Comparison of ENCODE assay signal across 12 cellular contexts in genomic region chr4:137755033-137755471, GRCh38.
DNase-seq lines count a peak whose midpoint lies in the region; ATAC-seq and TF ChIP-seq lines count a peak whose summit lies in the region.
"Had no signal": no experiment of that assay in that cellular context is flagged by ENCODE, and none has a peak within 500 bp of the region (broad histone marks: within the 10 kb centered on the region; RNA-seq: fewer than 3 reads in every experiment).

No MANE protein-coding gene starts in this region.

- H2BK12ac ChIP-seq in mesenchymal stem cell (ENCODE audit: low read length in 2 of 2): no peak overlapping the region

- CTCF ChIA-PET in A673 (lab: Charles Lee) (no interaction called here), mammary epithelial cell (lab: Charles Lee; ENCODE audit: low non-redundant PET) (interaction anchor here (0.6 kb wide), 1 partner anchor 38 kb away, joined by 5 read pairs; no protein-coding TSS in a partner anchor)

- H3K4ac ChIP-seq in mesenchymal stem cell (ENCODE audit: low read depth in 1 of 2, low read length in 2 of 2): no peak overlapping the region

- no peak overlapping the region for H2AFZ ChIP-seq in mammary epithelial cell (ENCODE audit: low read depth, low read length)
- H2AFZ ChIP-seq in mesenchymal stem cell (ENCODE audit: low read depth, low read length): no peak overlapping the region

- H3K9me3 ChIP-seq in A673 (ENCODE audit: low read depth, low read length, poor library complexity, severe bottlenecking) (no peaks in the 10 kb centered on the region), mammary epithelial cell (replicated peaks; ENCODE audit: insufficient read depth, low read length) (no peaks in the 10 kb centered on the region), mesenchymal stem cell (ENCODE audit: control insufficient read depth, low read length) (no peaks in the 10 kb centered on the region), WERI-Rb-1 (ENCODE audit: severe bottlenecking) (no peaks in the 10 kb centered on the region)
- H3K9me3 ChIP-seq: thyroid gland had no signal

- no peak for TF ChIP-seq CTCF in A673 (conservative IDR thresholded peaks at IDR 0.05; ENCODE audit: low read depth, low read length)
- no peak for TF ChIP-seq CTCF in mammary epithelial cell (conservative IDR thresholded peaks at IDR 0.05 in 1 of 2, IDR thresholded peaks at IDR 0.05 in 1 of 2; ENCODE audit: extremely low read depth in 1 of 2, insufficient read depth in 1 of 2, low read depth in 1 of 2, low read length in 2 of 2)
- TF ChIP-seq CTCF in WERI-Rb-1 (IDR thresholded peaks at IDR 0.05; ENCODE audit: low read depth, low read length): no peak

- H3K23ac ChIP-seq in mesenchymal stem cell (ENCODE audit: low read length in 2 of 2): no peak overlapping the region

- ATAC-seq in HG03175 (IDR thresholded peaks at IDR 0.05; ENCODE audit: unreplicated experiment) (no peak), GM21381 (IDR thresholded peaks at IDR 0.05; ENCODE audit: unreplicated experiment) (no peak)

- no peak overlapping the region for H2BK120ac ChIP-seq in mesenchymal stem cell (ENCODE audit: low read depth, low read length)

- H2AK5ac ChIP-seq in mesenchymal stem cell (ENCODE audit: low read length, severe bottlenecking): no peak overlapping the region

- BruUV-seq in A673 (replicated peaks; lab: Mats Ljungman, UMichigan) (no TSS peak), mammary epithelial cell (replicated peaks; lab: Mats Ljungman, UMichigan) (no TSS peak)

- H3K14ac ChIP-seq in mesenchymal stem cell (ENCODE audit: low read length in 2 of 2): no peak overlapping the region

- no peak overlapping the region for H3K18ac ChIP-seq in mesenchymal stem cell (ENCODE audit: low read depth in 1 of 2, low read length in 2 of 2)

- peak; percentile 59 for DNase-seq in A673 (ENCODE audit: low spot score)
- peak; percentile 75 for DNase-seq in HS-27A (ENCODE audit: low read depth)
- peak; percentile 8 for DNase-seq in mammary epithelial cell
- DNase-seq in mesenchymal stem cell: peak; percentile 44
- no peak for DNase-seq in WERI-Rb-1
- no peak for DNase-seq in NCI-H1105 (lab: John Stamatoyannopoulos, UW)
- DNase-seq: aorta, SHP77 treated with DMSO at 0.1 percent for 48 hours, thyroid gland had no signal

- dilution Hi-C loops in mammary epithelial cell (cut with HindIII; ENCODE audit: low sequenced_read_pairs): no loop called here

- no peaks in the 10 kb centered on the region for H3K79me1 ChIP-seq in mesenchymal stem cell (replicated peaks; ENCODE audit: low read length, poor library complexity, severe bottlenecking)

- H3K27ac ChIP-seq in A673 (ENCODE audit: low read depth, low read length, poor library complexity, severe bottlenecking): no peak overlapping the region
- no peak overlapping the region for H3K27ac ChIP-seq in mammary epithelial cell (ENCODE audit: insufficient read depth, low read depth, low read length)
- peak overlapping the region; percentile 83 for H3K27ac ChIP-seq in mesenchymal stem cell (ENCODE audit: low read length, poor library complexity, severe bottlenecking)
- no peak overlapping the region for H3K27ac ChIP-seq in WERI-Rb-1
- H3K27ac ChIP-seq: skin epidermis, thyroid gland had no signal

- H4K8ac ChIP-seq in mesenchymal stem cell (ENCODE audit: low read length): no peak overlapping the region

- H3K4me1 ChIP-seq in A673 (ENCODE audit: insufficient read depth, low read length, poor library complexity, severe bottlenecking) (peaks cover under 1% of the 10 kb centered on the region), mammary epithelial cell (ENCODE audit: insufficient read depth, low read length) (no peaks in the 10 kb centered on the region), mesenchymal stem cell (ENCODE audit: control insufficient read depth, insufficient read depth, low read depth, low read length) (no peaks in the 10 kb centered on the region)
- H3K4me1 ChIP-seq: thyroid gland had no signal

- H3K27me3 ChIP-seq in A673 (replicated peaks; ENCODE audit: insufficient read depth, low read depth, low read length, poor library complexity): no peaks in the 10 kb centered on the region
- H3K27me3 ChIP-seq in mammary epithelial cell (ENCODE audit: insufficient read depth, low read length): no peaks in the 10 kb centered on the region
- H3K27me3 ChIP-seq in mesenchymal stem cell (ENCODE audit: control insufficient read depth in 1 of 2, insufficient read depth in 1 of 2, low read length in 2 of 2): no peaks in the 10 kb centered on the region
- no peaks in the 10 kb centered on the region for H3K27me3 ChIP-seq in WERI-Rb-1 (ENCODE audit: insufficient read depth, low read depth, severe bottlenecking)
- H3K27me3 ChIP-seq: thyroid gland had no signal

- H3K79me2 ChIP-seq in mammary epithelial cell (ENCODE audit: insufficient read depth, low read length): no peaks in the 10 kb centered on the region

- H2BK5ac ChIP-seq in mesenchymal stem cell (ENCODE audit: low read depth, low read length, poor library complexity, severe bottlenecking): no peak overlapping the region

- H3K4me2 ChIP-seq in mammary epithelial cell (ENCODE audit: insufficient read depth, low read depth, low read length) (no peak overlapping the region), mesenchymal stem cell (ENCODE audit: low read length, poor library complexity, severe bottlenecking) (no peak overlapping the region)

- H3K9ac ChIP-seq in mammary epithelial cell (ENCODE audit: insufficient read depth, low read length): no peak overlapping the region
- H3K9ac ChIP-seq in mesenchymal stem cell (ENCODE audit: low read length): no peak overlapping the region

- intact Hi-C loops in A673 (cut with micrococcal nuclease; ENCODE audit: unreplicated experiment): no loop called here
- intact Hi-C loops in mammary epithelial cell (cut with micrococcal nuclease): no loop called here

- H3K4me3 ChIP-seq in A673 (ENCODE audit: low read depth, low read length, poor library complexity, severe bottlenecking): no peak overlapping the region
- no peak overlapping the region for H3K4me3 ChIP-seq in mammary epithelial cell (replicated peaks in 1 of 3; ENCODE audit: insufficient read depth in 1 of 3, low read depth in 2 of 3, low read length in 3 of 3)
- H3K4me3 ChIP-seq in mesenchymal stem cell (ENCODE audit: insufficient read depth in 1 of 2, low read depth in 1 of 2, low read length in 2 of 2): no peak overlapping the region
- H3K4me3 ChIP-seq in WERI-Rb-1 (ENCODE audit: low read depth, low read length): no peak overlapping the region
- H3K4me3 ChIP-seq: skin epidermis, thyroid gland had no signal

- H3K36me3 ChIP-seq in A673 (ENCODE audit: insufficient read depth, low read length, poor library complexity, severe bottlenecking): no peaks in the 10 kb centered on the region
- H3K36me3 ChIP-seq in mammary epithelial cell (ENCODE audit: insufficient read depth, low read length): no peaks in the 10 kb centered on the region
- no peaks in the 10 kb centered on the region for H3K36me3 ChIP-seq in mesenchymal stem cell (ENCODE audit: control insufficient read depth in 1 of 2, insufficient read depth in 2 of 2, low read depth in 1 of 2, low read length in 2 of 2)
- no peaks in the 10 kb centered on the region for H3K36me3 ChIP-seq in WERI-Rb-1
- H3K36me3 ChIP-seq: thyroid gland had no signal

- H2BK15ac ChIP-seq in mesenchymal stem cell (ENCODE audit: low read depth, poor library complexity, severe bottlenecking): no peak overlapping the region

- in situ Hi-C loops in mammary epithelial cell (cut with MboI; ENCODE audit: low sequenced_read_pairs in 2 of 2): no loop called here

- H4K20me1 ChIP-seq in mammary epithelial cell (ENCODE audit: insufficient read depth, low read length): no peaks in the 10 kb centered on the region

- POLR2A ChIA-PET in A673 (lab: Charles Lee; ENCODE audit: low non-redundant PET): no interaction called here

- no peak overlapping the region for H4K91ac ChIP-seq in mesenchymal stem cell (ENCODE audit: low read length)

Comparison
In these comparisons a context has a peak if more than half of its experiments do, and no peak if none do; other contexts are left out.
1. DNase-seq: peak in A673 (single experiment), HS-27A (single experiment), mammary epithelial cell (single experiment) and mesenchymal stem cell (single experiment); none in WERI-Rb-1 (single experiment) and NCI-H1105 (single experiment).